2 cellular contexts compared by ENCODE assay signal in genomic region chr2:24132543-24132942, GRCh38.
TF ChIP-seq lines count a peak whose summit lies in the region.

No MANE protein-coding gene starts in this region.

TF ChIP-seq in HEK293, 187 proteins besides CTCF, POLR2A, EP300 and RAD21:
- TF ChIP-seq SETDB1 (IDR thresholded peaks at IDR 0.05; ENCODE audit: insufficient read length, low read length) (peak; percentile 80), ZNF26 (tag by site-specific recombination; IDR thresholded peaks at IDR 0.05) (peak; percentile 88), ZNF335 (tag by site-specific recombination; conservative IDR thresholded peaks at IDR 0.05) (no peak)

TF ChIP-seq in K562, 482 proteins besides CTCF, POLR2A, EP300 and RAD21:
- TF ChIP-seq RBM25 (IDR thresholded peaks at IDR 0.05; ENCODE audit: low read depth, low read length, severe bottlenecking) (peak; percentile 42), ZNF655 (CRISPR knock-in tag; IDR thresholded peaks at IDR 0.05) (no peak)
TF ChIP-seq in K562: peak in this region for 1.
